ENCODE assay signal across 9 cellular contexts in the genomic region with DNA sequence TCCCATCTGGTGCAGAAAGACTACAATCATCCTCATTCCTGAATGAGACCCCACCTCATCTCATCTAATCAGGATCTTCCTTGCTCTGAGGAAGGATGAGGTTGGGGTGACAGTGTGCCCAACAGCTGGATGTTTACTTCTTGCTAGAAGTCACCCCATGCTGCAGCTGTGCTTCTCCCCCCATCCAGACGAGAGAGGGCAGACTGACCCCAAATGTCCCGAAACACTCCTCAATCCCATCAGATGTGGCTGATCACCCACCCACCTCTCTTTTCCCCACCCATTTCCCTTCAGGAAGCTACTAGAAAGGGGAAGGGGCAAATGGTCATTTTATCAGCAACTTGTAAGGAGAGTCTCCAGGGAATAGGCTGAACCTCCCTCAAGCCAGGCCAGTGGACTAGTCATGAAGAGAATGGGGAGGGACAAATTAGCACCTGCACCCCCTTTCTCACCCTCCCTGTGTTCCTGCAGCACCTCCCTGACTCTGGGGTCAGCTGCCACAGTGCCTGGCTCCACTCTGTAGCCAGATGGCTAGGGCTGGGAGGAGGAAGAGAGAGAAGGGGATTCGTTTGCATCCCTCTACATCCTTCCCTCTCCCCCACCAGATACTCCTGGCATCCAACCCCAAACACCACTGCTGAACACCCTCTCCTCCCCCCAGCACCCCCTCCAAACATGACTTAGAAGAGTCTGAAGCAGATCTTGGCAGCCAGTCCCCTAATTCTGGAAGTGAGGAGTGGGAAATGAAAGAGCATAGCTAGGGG. TPM values are rescaled to one million over a fixed set of nuclear protein-coding genes. Genes with fewer than 3 reads are reported as not detected.
A peak's percentile ranks its signal among the peaks of the same experiment; 100 is the strongest.
DNase-seq lines count a peak whose midpoint lies in the region; ATAC-seq, FAIRE-seq and TF ChIP-seq lines count a peak whose summit lies in the region.
"Had no signal": no experiment of that assay in that cellular context is flagged by ENCODE, and none has a peak within 500 bp of the region (broad histone marks: within the 10 kb centered on the region; RNA-seq: fewer than 3 reads in every experiment).

No MANE protein-coding gene starts in this region.

- H3K4me2 ChIP-seq in HepG2 (ENCODE audit: low read depth, low read length) = peak overlapping the region; percentile 100

- TF ChIP-seq EP300 in HepG2 (IDR thresholded peaks at IDR 0.05; ENCODE audit: low read depth in 2 of 2, low read length in 2 of 2) (no peak), HepG2 (CRISPR knock-in tag; IDR thresholded peaks at IDR 0.05; ENCODE audit: borderline replicate concordance) (no peak)

- no peak for TF ChIP-seq RAD21 in HepG2 (CRISPR knock-in tag; IDR thresholded peaks at IDR 0.05)

- CTCF ChIA-PET in HepG2 (lab: Yijun Ruan, JAX; ENCODE audit: low intra/inter-chr PET ratio, low total read pairs) = no interaction called here

- intact Hi-C loops in activated CD4-positive, alpha-beta T cell treated with anti-CD3 and anti-CD28 coated beads, Interleukin-2, amount 10 ng/mL, durations not matched to agents 24 days and 14 days (cut with micrococcal nuclease) = loop anchor here (10.0 kb wide), 3 partner anchors 298 to 612 kb away; a partner anchor contains a TSS
- intact Hi-C loops in HepG2 (cut with micrococcal nuclease; ENCODE audit: unreplicated experiment) = no loop called here

- peak overlapping the region; percentile 99 for H3K4me3 Mint-ChIP-seq in activated CD4-positive, alpha-beta T cell treated with anti-CD3 and anti-CD28 coated beads, Interleukin-2, amount 10 ng/mL, durations not matched to agents 24 days and 14 days

- no peak for FAIRE-seq in HepG2 (lab: Jason Lieb, UNC)
- FAIRE-seq: colon had no signal

- H3K27ac Mint-ChIP-seq in activated CD4-positive, alpha-beta T cell treated with anti-CD3 and anti-CD28 coated beads, Interleukin-2, amount 10 ng/mL, durations not matched to agents 24 days and 14 days = peak overlapping the region; percentile 65

- in situ Hi-C loops in HepG2 (cut with HindIII; ENCODE audit: extremely low pct_ligation_motif_present, low pct_unique_long_range_greater_than_20kb) = no loop called here

- H3K27me3 Mint-ChIP-seq in activated CD4-positive, alpha-beta T cell treated with anti-CD3 and anti-CD28 coated beads, Interleukin-2, amount 10 ng/mL, durations not matched to agents 24 days and 14 days = no peaks in the 10 kb centered on the region

- H3K9me3 ChIP-seq in adipocyte (ENCODE audit: control insufficient read depth, low read length) = no peaks in the 10 kb centered on the region
- no peaks in the 10 kb centered on the region for H3K9me3 ChIP-seq in HepG2 (ENCODE audit: low read length)
- H3K9me3 ChIP-seq in thymus (ENCODE audit: control insufficient read depth) = no peaks in the 10 kb centered on the region

- no peak overlapping the region for H2AFZ ChIP-seq in HepG2 (ENCODE audit: low read length)

- TF ChIP-seq POLR2A in HepG2 (IDR thresholded peaks at IDR 0.05; ENCODE audit: insufficient read depth in 1 of 2, low read depth in 2 of 2, low read length in 2 of 2) = no peak

- DNase-seq in activated CD4-positive, alpha-beta T cell treated with anti-CD3 and anti-CD28 coated beads, Interleukin-2, amount 10 ng/mL, durations not matched to agents 24 days and 14 days = no peak
- no peak for DNase-seq in activated CD4-positive, alpha-beta T cell treated with anti-CD3 and anti-CD28 coated beads for 1 hour
- DNase-seq in adipocyte (ENCODE audit: low read depth) (peak; percentile 24), HepG2 (ENCODE audit: low spot score) (no peak), D341Med (ENCODE audit: low spot score) (no peak), midbrain (lab: John Stamatoyannopoulos, UW) (no peak)

- H3K27ac ChIP-seq in HepG2 (ENCODE audit: extremely low read length, insufficient read depth, low read length) (no peak overlapping the region), thymus (ENCODE audit: low read depth) (peak overlapping the region; percentile 43)

- H3K36me3 Mint-ChIP-seq in activated CD4-positive, alpha-beta T cell treated with anti-CD3 and anti-CD28 coated beads, Interleukin-2, amount 10 ng/mL, durations not matched to agents 24 days and 14 days (ENCODE audit: low read depth) = peaks cover 25% of the 10 kb centered on the region

- no peak for TF ChIP-seq CTCF in HepG2 (CRISPR knock-in tag; IDR thresholded peaks at IDR 0.05)

- H3K79me2 ChIP-seq in HepG2 (ENCODE audit: insufficient read depth, low read length) = peaks cover 48% of the 10 kb centered on the region

- H3K4me3 ChIP-seq in adipocyte (ENCODE audit: low read length) (peak overlapping the region; percentile 99), HepG2 (replicated peaks in 1 of 3; ENCODE audit: insufficient read depth in 1 of 3, low read depth in 2 of 3, low read length in 3 of 3) (peak overlapping the region in 2 of 3 experiments; percentile 4 to 36; a peak in 1 of 6 replicates), thymus (ENCODE audit: low read length) (peak overlapping the region; percentile 46)

- BruUV-seq in HepG2 (replicated peaks; lab: Mats Ljungman, UMichigan) = no TSS peak

- peaks cover 58% of the 10 kb centered on the region for H3K4me1 ChIP-seq in adipocyte (ENCODE audit: control insufficient read depth, insufficient read depth, low read length)
- peaks cover 56% of the 10 kb centered on the region for H3K4me1 ChIP-seq in HepG2 (ENCODE audit: insufficient read depth, low read length)
- peaks cover 38% of the 10 kb centered on the region for H3K4me1 ChIP-seq in thymus (ENCODE audit: control insufficient read depth, insufficient read depth, low read length)

- peak overlapping the region; percentile 96 for H3K9ac ChIP-seq in adipocyte (ENCODE audit: low read length)
- H3K9ac ChIP-seq in HepG2 (ENCODE audit: insufficient read depth, low read depth, low read length) = no peak overlapping the region

- peaks cover 73% of the 10 kb centered on the region for H3K4me1 Mint-ChIP-seq in activated CD4-positive, alpha-beta T cell treated with anti-CD3 and anti-CD28 coated beads, Interleukin-2, amount 10 ng/mL, durations not matched to agents 24 days and 14 days

- ATAC-seq in HepG2 (no peak), GM18520 (IDR thresholded peaks at IDR 0.05; ENCODE audit: unreplicated experiment) (no peak)

- POLR2A ChIA-PET in HepG2 (lab: Yijun Ruan, JAX) = interaction anchor here (1.0 kb wide), 1 partner anchor 92 kb away, joined by 3 read pairs; a partner anchor contains a TSS

- H4K20me1 ChIP-seq in HepG2 (ENCODE audit: insufficient read depth, low read length) = peaks cover 10% of the 10 kb centered on the region

- peaks cover 8% of the 10 kb centered on the region for H3K36me3 ChIP-seq in adipocyte (ENCODE audit: control insufficient read depth, insufficient read depth, low read length, severe bottlenecking)
- peaks cover 0 to 3% of the 10 kb centered on the region in 2 experiments; a peak in 3 of 5 replicates for H3K36me3 ChIP-seq in HepG2 (replicated peaks in 1 of 2; ENCODE audit: control insufficient read depth in 1 of 2, insufficient read depth in 2 of 2, low read length in 2 of 2)
- peaks cover 8% of the 10 kb centered on the region for H3K36me3 ChIP-seq in thymus (ENCODE audit: control insufficient read depth, insufficient read depth)

- WGBS in HepG2 (ENCODE audit: low lambda C conversion rate) = 85% methylated on average over 3 of the region's 3 CpGs
- WGBS in thymus = 49% methylated on average over 3 of the region's 3 CpGs

- H3K9me3 Mint-ChIP-seq in activated CD4-positive, alpha-beta T cell treated with anti-CD3 and anti-CD28 coated beads, Interleukin-2, amount 10 ng/mL, durations not matched to agents 24 days and 14 days = no peaks in the 10 kb centered on the region

- H3K27me3 ChIP-seq in adipocyte (replicated peaks; ENCODE audit: control insufficient read depth, insufficient read depth, low read length) (no peaks in the 10 kb centered on the region), HepG2 (ENCODE audit: control insufficient read depth in 1 of 2, insufficient read depth in 2 of 2, low read length in 2 of 2) (peaks cover 0 to 3% of the 10 kb centered on the region in 2 experiments; a peak in 1 of 5 replicates), thymus (ENCODE audit: control insufficient read depth, insufficient read depth) (no peaks in the 10 kb centered on the region)

RNA-seq across cellular contexts. Expression of a gene that starts 2.8 kb away (rescaled TPM):
- 117 and 118 TPM in 2 replicates for total RNA-seq in activated CD4-positive, alpha-beta T cell treated with anti-CD3 and anti-CD28 coated beads, Interleukin-2, amount 10 ng/mL, durations not matched to agents 24 days and 14 days
- 21.8 and 25.5 TPM in 2 replicates for total RNA-seq in HepG2 (2016; rRNA removed; fragmentation: Illumina TruSeq; extraction: Trizol)
- 7.5 and 9.3 TPM in 2 replicates for total RNA-seq in HepG2 (2016; cell fraction: cytosol; rRNA removed; fragmentation: Illumina TruSeq; extraction: Trizol; ENCODE audit: low read depth)
- 19.6 and 20.3 TPM in 2 replicates for total RNA-seq in HepG2 (2016; cell fraction: insoluble cytoplasmic fraction; rRNA removed; fragmentation: Illumina TruSeq; extraction: Trizol)
- 10.4 and 11.5 TPM in 2 replicates for total RNA-seq in HepG2 (2016; cell fraction: membrane; rRNA removed; fragmentation: Illumina TruSeq; extraction: Trizol)
- total RNA-seq in HepG2 (2016; cell fraction: nucleus; rRNA removed; fragmentation: Illumina TruSeq; extraction: Trizol) = 26.9 and 27.3 TPM in 2 replicates
- 63.5 and 73.5 TPM in 2 replicates for polyA plus RNA-seq in HepG2 (2011; rRNA removed)
- polyA plus RNA-seq in HepG2 (2011; cell fraction: cytosol; rRNA removed) = 26.0 and 27.6 TPM in 2 replicates
- polyA plus RNA-seq in HepG2 (2011; cell fraction: nucleus; rRNA removed) = 119 and 134 TPM in 2 replicates
- polyA plus RNA-seq in HepG2 (2012) = 46.0 and 50.1 TPM in 2 replicates
- 0.96 and 1.7 TPM in 2 replicates for polyA plus RNA-seq in HepG2 (2016; cell fraction: cytosol; fragmentation: Illumina TruSeq; extraction: Trizol; ENCODE audit: low read depth)
- 18.5 and 25.0 TPM in 2 replicates for polyA plus RNA-seq in HepG2 (2016; cell fraction: insoluble cytoplasmic fraction; fragmentation: Illumina TruSeq; extraction: Trizol; ENCODE audit: low read depth)
- polyA plus RNA-seq in HepG2 (2016; cell fraction: membrane; fragmentation: Illumina TruSeq; extraction: Trizol; ENCODE audit: low read depth) = 4.6 and 4.7 TPM in 2 replicates
- 52.0 and 52.8 TPM in 2 replicates for polyA plus RNA-seq in HepG2 (2016; cell fraction: nucleus; fragmentation: Illumina TruSeq; extraction: Trizol; ENCODE audit: insufficient read depth, low read depth)
- 99.4 and 117 TPM in 2 replicates for polyA minus RNA-seq in HepG2 (2011; rRNA and poly(A)+ RNA removed; ENCODE audit: low replicate concordance)
- 47.0 and 52.8 TPM in 2 replicates for polyA minus RNA-seq in HepG2 (2011; cell fraction: cytosol; rRNA and poly(A)+ RNA removed)
- polyA minus RNA-seq in HepG2 (2011; cell fraction: nucleus; rRNA and poly(A)+ RNA removed) = 86.6 and 108 TPM in 2 replicates
- 29.8 TPM for polyA plus RNA-seq in thymus

RNA-seq across cellular contexts. Expression of a gene that starts 12.9 kb away (rescaled TPM):
- 760 and 771 TPM in 2 replicates for total RNA-seq in activated CD4-positive, alpha-beta T cell treated with anti-CD3 and anti-CD28 coated beads, Interleukin-2, amount 10 ng/mL, durations not matched to agents 24 days and 14 days
- total RNA-seq in HepG2 (2016; rRNA removed; fragmentation: Illumina TruSeq; extraction: Trizol) = 1,051 and 1,399 TPM in 2 replicates
- 224 and 228 TPM in 2 replicates for total RNA-seq in HepG2 (2016; cell fraction: cytosol; rRNA removed; fragmentation: Illumina TruSeq; extraction: Trizol; ENCODE audit: low read depth)
- total RNA-seq in HepG2 (2016; cell fraction: insoluble cytoplasmic fraction; rRNA removed; fragmentation: Illumina TruSeq; extraction: Trizol) = 1,021 and 1,411 TPM in 2 replicates
- total RNA-seq in HepG2 (2016; cell fraction: membrane; rRNA removed; fragmentation: Illumina TruSeq; extraction: Trizol) = 344 and 367 TPM in 2 replicates
- 359 and 382 TPM in 2 replicates for total RNA-seq in HepG2 (2016; cell fraction: nucleus; rRNA removed; fragmentation: Illumina TruSeq; extraction: Trizol)
- 985 and 1,180 TPM in 2 replicates for polyA plus RNA-seq in HepG2 (2011; rRNA removed)
- 961 and 1,057 TPM in 2 replicates for polyA plus RNA-seq in HepG2 (2011; cell fraction: cytosol; rRNA removed)
- polyA plus RNA-seq in HepG2 (2011; cell fraction: nucleus; rRNA removed) = 521 and 614 TPM in 2 replicates
- 690 and 871 TPM in 2 replicates for polyA plus RNA-seq in HepG2 (2012)
- 156 and 174 TPM in 2 replicates for polyA plus RNA-seq in HepG2 (2016; cell fraction: cytosol; fragmentation: Illumina TruSeq; extraction: Trizol; ENCODE audit: low read depth)
- 1,081 and 1,136 TPM in 2 replicates for polyA plus RNA-seq in HepG2 (2016; cell fraction: insoluble cytoplasmic fraction; fragmentation: Illumina TruSeq; extraction: Trizol; ENCODE audit: low read depth)
- 252 and 280 TPM in 2 replicates for polyA plus RNA-seq in HepG2 (2016; cell fraction: membrane; fragmentation: Illumina TruSeq; extraction: Trizol; ENCODE audit: low read depth)
- polyA plus RNA-seq in HepG2 (2016; cell fraction: nucleus; fragmentation: Illumina TruSeq; extraction: Trizol; ENCODE audit: insufficient read depth, low read depth) = 530 and 544 TPM in 2 replicates
- polyA minus RNA-seq in HepG2 (2011; rRNA and poly(A)+ RNA removed; ENCODE audit: low replicate concordance) = 2,113 and 3,228 TPM in 2 replicates
- 569 and 591 TPM in 2 replicates for polyA minus RNA-seq in HepG2 (2011; cell fraction: cytosol; rRNA and poly(A)+ RNA removed)
- polyA minus RNA-seq in HepG2 (2011; cell fraction: nucleus; rRNA and poly(A)+ RNA removed) = 160 and 202 TPM in 2 replicates
- polyA plus RNA-seq in thymus = 263 TPM

RNA-seq across cellular contexts. Expression of a gene that starts 55.2 kb away (rescaled TPM):
- 351 and 357 TPM in 2 replicates for total RNA-seq in activated CD4-positive, alpha-beta T cell treated with anti-CD3 and anti-CD28 coated beads, Interleukin-2, amount 10 ng/mL, durations not matched to agents 24 days and 14 days
- 159 and 290 TPM in 2 replicates for total RNA-seq in HepG2 (2016; rRNA removed; fragmentation: Illumina TruSeq; extraction: Trizol)
- 36.7 and 44.1 TPM in 2 replicates for total RNA-seq in HepG2 (2016; cell fraction: cytosol; rRNA removed; fragmentation: Illumina TruSeq; extraction: Trizol; ENCODE audit: low read depth)
- total RNA-seq in HepG2 (2016; cell fraction: insoluble cytoplasmic fraction; rRNA removed; fragmentation: Illumina TruSeq; extraction: Trizol) = 170 and 269 TPM in 2 replicates
- total RNA-seq in HepG2 (2016; cell fraction: membrane; rRNA removed; fragmentation: Illumina TruSeq; extraction: Trizol) = 155 and 168 TPM in 2 replicates
- 118 and 124 TPM in 2 replicates for total RNA-seq in HepG2 (2016; cell fraction: nucleus; rRNA removed; fragmentation: Illumina TruSeq; extraction: Trizol)
- polyA plus RNA-seq in HepG2 (2011; rRNA removed) = 43.7 and 54.4 TPM in 2 replicates
- 23.9 and 37.8 TPM in 2 replicates for polyA plus RNA-seq in HepG2 (2011; cell fraction: cytosol; rRNA removed)
- polyA plus RNA-seq in HepG2 (2011; cell fraction: nucleus; rRNA removed) = 16.1 and 21.1 TPM in 2 replicates
- polyA plus RNA-seq in HepG2 (2012) = 244 and 265 TPM in 2 replicates
- 58.0 and 58.7 TPM in 2 replicates for polyA plus RNA-seq in HepG2 (2016; cell fraction: cytosol; fragmentation: Illumina TruSeq; extraction: Trizol; ENCODE audit: low read depth)
- polyA plus RNA-seq in HepG2 (2016; cell fraction: insoluble cytoplasmic fraction; fragmentation: Illumina TruSeq; extraction: Trizol; ENCODE audit: low read depth) = 452 and 465 TPM in 2 replicates
- polyA plus RNA-seq in HepG2 (2016; cell fraction: membrane; fragmentation: Illumina TruSeq; extraction: Trizol; ENCODE audit: low read depth) = 140 and 145 TPM in 2 replicates
- polyA plus RNA-seq in HepG2 (2016; cell fraction: nucleus; fragmentation: Illumina TruSeq; extraction: Trizol; ENCODE audit: insufficient read depth, low read depth) = 228 and 240 TPM in 2 replicates
- polyA minus RNA-seq in HepG2 (2011; rRNA and poly(A)+ RNA removed; ENCODE audit: low replicate concordance) = 15.3 and 29.9 TPM in 2 replicates
- 57.2 and 64.6 TPM in 2 replicates for polyA minus RNA-seq in HepG2 (2011; cell fraction: cytosol; rRNA and poly(A)+ RNA removed)
- polyA minus RNA-seq in HepG2 (2011; cell fraction: nucleus; rRNA and poly(A)+ RNA removed) = 23.0 and 29.1 TPM in 2 replicates
- polyA plus RNA-seq in thymus = 161 TPM

Comparison
In these comparisons a context has a peak if more than half of its experiments do, and no peak if none do; other contexts are left out.
1. H3K4me3 ChIP-seq: peak in every context shown above with its lines; median percentile 99 in adipocyte; 46 in thymus; 20 in HepG2.